16 cellular contexts compared by ENCODE assay signal in genomic region chr6:34317172-34317477, GRCh38.
DNase-seq lines count a peak whose midpoint lies in the region; ATAC-seq, FAIRE-seq and TF ChIP-seq lines count a peak whose summit lies in the region.
"Had no signal": no experiment of that assay in that cellular context is flagged by ENCODE, and none has a peak within 500 bp of the region (broad histone marks: within the 10 kb centered on the region; RNA-seq: fewer than 3 reads in every experiment).

No MANE protein-coding gene starts in this region.

- no peak for ATAC-seq in CD4-positive, CD25-positive, alpha-beta regulatory T cell (ENCODE audit: low read depth in 2 of 2)
- ATAC-seq in activated naive CD8-positive, alpha-beta T cell treated with anti-CD3 and anti-CD28 coated beads, Interleukin-2, amount 10 ng/mL, durations not matched to agents 7 days and 5 days (ENCODE audit: low read depth), result no peak
- no peak for ATAC-seq in GM18867 (IDR thresholded peaks at IDR 0.05; ENCODE audit: unreplicated experiment)
- ATAC-seq in HG03039 (IDR thresholded peaks at IDR 0.05; ENCODE audit: unreplicated experiment), result no peak
- ATAC-seq: mucosa of descending colon had no signal

- no peak overlapping the region for H3K4me3 ChIP-seq in CD4-positive, CD25-positive, alpha-beta regulatory T cell (ENCODE audit: low read depth, low read length)
- H3K4me3 ChIP-seq: mucosa of descending colon, prostate gland, upper lobe of left lung had no signal

- peak overlapping the region; percentile 32 to 88 (median 80) for H3K27ac Mint-ChIP-seq in CD4-positive, CD25-positive, alpha-beta regulatory T cell
- peak overlapping the region; percentile 18 for H3K27ac Mint-ChIP-seq in activated naive CD8-positive, alpha-beta T cell treated with anti-CD3 and anti-CD28 coated beads, Interleukin-2, amount 10 ng/mL, durations not matched to agents 7 days and 5 days
- H3K27ac Mint-ChIP-seq in nephron progenitor cell, result peak overlapping the region; percentile 81

- no peak overlapping the region for H3K4me3 Mint-ChIP-seq in CD4-positive, CD25-positive, alpha-beta regulatory T cell
- H3K4me3 Mint-ChIP-seq in activated naive CD8-positive, alpha-beta T cell treated with anti-CD3 and anti-CD28 coated beads, Interleukin-2, amount 10 ng/mL, durations not matched to agents 7 days and 5 days, result no peak overlapping the region
- no peak overlapping the region for H3K4me3 Mint-ChIP-seq in nephron progenitor cell

- TF ChIP-seq CTCF in nephron progenitor cell (IDR thresholded peaks at IDR 0.05), result no peak

- peak; percentile 72 for FAIRE-seq in GM18507 (lab: Jason Lieb, UNC)

- H3K27me3 ChIP-seq in CD4-positive, CD25-positive, alpha-beta regulatory T cell (ENCODE audit: control insufficient read depth, insufficient read depth, low read length), result no peaks in the 10 kb centered on the region
- H3K27me3 ChIP-seq: upper lobe of left lung had no signal

- H3K27me3 Mint-ChIP-seq in CD4-positive, CD25-positive, alpha-beta regulatory T cell, result no peaks in the 10 kb centered on the region
- no peaks in the 10 kb centered on the region for H3K27me3 Mint-ChIP-seq in activated naive CD8-positive, alpha-beta T cell treated with anti-CD3 and anti-CD28 coated beads, Interleukin-2, amount 10 ng/mL, durations not matched to agents 7 days and 5 days
- no peaks in the 10 kb centered on the region for H3K27me3 Mint-ChIP-seq in nephron progenitor cell (ENCODE audit: low read depth, poor library complexity)

- peaks cover 33 to 56% (median 37%) of the 10 kb centered on the region in 4 donors for H3K4me1 Mint-ChIP-seq in CD4-positive, CD25-positive, alpha-beta regulatory T cell
- H3K4me1 Mint-ChIP-seq in activated naive CD8-positive, alpha-beta T cell treated with anti-CD3 and anti-CD28 coated beads, Interleukin-2, amount 10 ng/mL, durations not matched to agents 7 days and 5 days, result peaks cover 31% of the 10 kb centered on the region
- H3K4me1 Mint-ChIP-seq in nephron progenitor cell, result peaks cover 56% of the 10 kb centered on the region

- H3K36me3 ChIP-seq in CD4-positive, CD25-positive, alpha-beta regulatory T cell (ENCODE audit: control insufficient read depth, insufficient read depth, low read length), result no peaks in the 10 kb centered on the region
- H3K36me3 ChIP-seq: prostate gland, upper lobe of left lung had no signal

- peaks cover 16% of the 10 kb centered on the region for H3K4me1 ChIP-seq in CD4-positive, CD25-positive, alpha-beta regulatory T cell (ENCODE audit: control insufficient read depth, insufficient read depth, low read length, poor library complexity, severe bottlenecking)
- H3K4me1 ChIP-seq: prostate gland had no signal

- no peak for DNase-seq in CD4-positive, CD25-positive, alpha-beta regulatory T cell
- DNase-seq in GM18507 (ENCODE audit: extremely low spot score, insufficient read length, low read depth), result no peak
- DNase-seq in activated naive CD8-positive, alpha-beta T cell treated with anti-CD3 and anti-CD28 coated beads, Interleukin-2, amount 10 ng/mL, durations not matched to agents 7 days and 5 days, result no peak
- DNase-seq in nephron progenitor cell, result no peak
- DNase-seq in COLO668 (lab: John Stamatoyannopoulos, UW; ENCODE audit: unreplicated experiment), result no peak
- DNase-seq in NCI-H510A treated with DMSO at 0.1 percent for 48 hours (lab: John Stamatoyannopoulos, UW), result no peak
- DNase-seq: activated CD8-positive, alpha-beta memory T cell treated with anti-CD3 and anti-CD28 coated beads for 24 hours; HCEC 1CT; islet precursor cell; mucosa of descending colon; NCI-H1694 treated with DMSO at 0.1 percent for 48 hours; SHP77; upper lobe of left lung had no signal

- H3K9me3 Mint-ChIP-seq in CD4-positive, CD25-positive, alpha-beta regulatory T cell, result no peaks in the 10 kb centered on the region
- H3K9me3 Mint-ChIP-seq in activated naive CD8-positive, alpha-beta T cell treated with anti-CD3 and anti-CD28 coated beads, Interleukin-2, amount 10 ng/mL, durations not matched to agents 7 days and 5 days, result no peaks in the 10 kb centered on the region
- H3K9me3 Mint-ChIP-seq in nephron progenitor cell, result no peaks in the 10 kb centered on the region

- H3K9me3 ChIP-seq in CD4-positive, CD25-positive, alpha-beta regulatory T cell (ENCODE audit: control insufficient read depth in 2 of 2, low read length in 2 of 2), result no peaks in the 10 kb centered on the region
- H3K9me3 ChIP-seq: mucosa of descending colon, prostate gland, upper lobe of left lung had no signal

- POLR2A ChIA-PET in activated naive CD8-positive, alpha-beta T cell treated with anti-CD3 and anti-CD28 coated beads, Interleukin-2, amount 10 ng/mL, durations not matched to agents 7 days and 5 days (lab: Charles Lee), result interaction anchor here (0.5 kb wide), 1 partner anchor 59 kb away, joined by 3 read pairs; no protein-coding TSS in a partner anchor

- H3K36me3 Mint-ChIP-seq in CD4-positive, CD25-positive, alpha-beta regulatory T cell, result peaks cover 4% of the 10 kb centered on the region
- H3K36me3 Mint-ChIP-seq in activated naive CD8-positive, alpha-beta T cell treated with anti-CD3 and anti-CD28 coated beads, Interleukin-2, amount 10 ng/mL, durations not matched to agents 7 days and 5 days, result no peaks in the 10 kb centered on the region
- peaks cover 8% of the 10 kb centered on the region for H3K36me3 Mint-ChIP-seq in nephron progenitor cell (ENCODE audit: low read depth)

- H3K27ac ChIP-seq in CD4-positive, CD25-positive, alpha-beta regulatory T cell (ENCODE audit: insufficient read depth, low read length, poor library complexity, severe bottlenecking), result no peak overlapping the region
- H3K27ac ChIP-seq: prostate gland, upper lobe of left lung had no signal

Comparison
In these comparisons a context has a peak if more than half of its experiments do, and no peak if none do; other contexts are left out.
1. H3K27ac Mint-ChIP-seq: peak in every context shown above with its lines; median percentile 81 in nephron progenitor cell; 80 in CD4-positive, CD25-positive, alpha-beta regulatory T cell; 18 in activated naive CD8-positive, alpha-beta T cell treated with anti-CD3 and anti-CD28 coated beads, Interleukin-2, amount 10 ng/mL, durations not matched to agents 7 days and 5 days.